ENCODE assay signal across 1 cellular context in the genomic region with DNA sequence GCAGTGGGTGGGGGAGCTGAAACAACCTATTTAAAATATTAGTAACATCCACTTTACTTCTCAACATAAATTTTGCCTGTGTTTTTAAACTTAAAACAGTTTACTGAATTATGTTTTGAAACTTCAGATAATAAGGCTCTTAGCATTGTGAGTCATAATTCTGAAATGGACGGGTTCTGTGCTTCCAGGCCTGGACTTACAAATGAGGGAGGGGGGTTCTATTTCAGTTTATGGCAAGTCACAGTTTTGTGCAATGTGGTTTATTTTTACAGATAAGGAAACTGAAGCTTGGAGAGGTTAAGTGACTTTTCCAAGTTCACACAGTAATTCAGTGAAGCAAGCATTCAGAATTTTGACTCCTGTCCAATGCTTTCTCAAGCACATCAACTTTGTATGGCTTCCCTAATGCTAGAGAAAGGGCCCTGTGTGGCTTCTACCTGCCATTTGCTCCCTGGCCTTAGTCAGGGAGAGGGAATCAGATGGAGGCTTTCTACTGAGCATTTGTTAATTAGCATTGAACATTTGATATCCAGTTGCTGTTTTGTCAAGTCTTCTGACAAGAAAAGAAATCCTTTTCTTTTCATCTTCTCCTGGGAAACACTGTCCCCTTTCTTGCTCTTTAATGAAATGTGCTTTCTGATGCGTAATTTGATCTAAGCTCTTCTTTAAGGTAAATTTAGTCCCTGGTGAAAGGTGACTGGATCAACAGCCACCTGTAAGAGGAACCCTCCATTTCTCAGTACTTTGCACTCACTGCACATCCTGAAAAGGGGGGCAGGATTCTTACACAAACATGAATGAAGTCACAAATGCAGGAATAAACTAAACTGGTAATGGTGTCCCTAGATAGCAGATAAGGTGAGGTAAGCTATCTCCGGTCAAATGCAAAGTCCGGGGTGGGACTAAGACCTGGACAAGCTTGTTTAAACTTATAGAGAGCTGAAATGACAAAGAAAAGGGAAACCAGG.
TF ChIP-seq lines count a peak whose summit lies in the region.

No MANE protein-coding gene starts in this region.

TF ChIP-seq in HepG2, 621 proteins besides CTCF, POLR2A, EP300 and RAD21 (continued from another document and continues in another):
- TF ChIP-seq ARID2 (CRISPR knock-in tag; IDR thresholded peaks at IDR 0.05; ENCODE audit: borderline replicate concordance) = 0 out of 2 replicates have a peak, but pooled peaks have one; percentile 39
- TF ChIP-seq, protein P1, sequence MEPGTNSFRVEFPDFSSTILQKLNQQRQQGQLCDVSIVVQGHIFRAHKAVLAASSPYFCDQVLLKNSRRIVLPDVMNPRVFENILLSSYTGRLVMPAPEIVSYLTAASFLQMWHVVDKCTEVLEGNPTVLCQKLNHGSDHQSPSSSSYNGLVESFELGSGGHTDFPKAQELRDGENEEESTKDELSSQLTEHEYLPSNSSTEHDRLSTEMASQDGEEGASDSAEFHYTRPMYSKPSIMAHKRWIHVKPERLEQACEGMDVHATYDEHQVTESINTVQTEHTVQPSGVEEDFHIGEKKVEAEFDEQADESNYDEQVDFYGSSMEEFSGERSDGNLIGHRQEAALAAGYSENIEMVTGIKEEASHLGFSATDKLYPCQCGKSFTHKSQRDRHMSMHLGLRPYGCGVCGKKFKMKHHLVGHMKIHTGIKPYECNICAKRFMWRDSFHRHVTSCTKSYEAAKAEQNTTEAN (CRISPR knock-in tag; conservative IDR thresholded peaks at IDR 0.05) = peak; percentile 93
- TF ChIP-seq CBX5 (CRISPR knock-in tag; IDR thresholded peaks at IDR 0.05; ENCODE audit: borderline replicate concordance) = no peak
- TF ChIP-seq RXRA (CRISPR knock-in tag; IDR thresholded peaks at IDR 0.05) = peak; percentile 40; the same call in 1 of the 2 replicates
- TF ChIP-seq ZSCAN20 (CRISPR knock-in tag; IDR thresholded peaks at IDR 0.05; ENCODE audit: borderline replicate concordance) = 0 out of 2 replicates have a peak, but pooled peaks have one; percentile 49
- TF ChIP-seq, protein P2, sequence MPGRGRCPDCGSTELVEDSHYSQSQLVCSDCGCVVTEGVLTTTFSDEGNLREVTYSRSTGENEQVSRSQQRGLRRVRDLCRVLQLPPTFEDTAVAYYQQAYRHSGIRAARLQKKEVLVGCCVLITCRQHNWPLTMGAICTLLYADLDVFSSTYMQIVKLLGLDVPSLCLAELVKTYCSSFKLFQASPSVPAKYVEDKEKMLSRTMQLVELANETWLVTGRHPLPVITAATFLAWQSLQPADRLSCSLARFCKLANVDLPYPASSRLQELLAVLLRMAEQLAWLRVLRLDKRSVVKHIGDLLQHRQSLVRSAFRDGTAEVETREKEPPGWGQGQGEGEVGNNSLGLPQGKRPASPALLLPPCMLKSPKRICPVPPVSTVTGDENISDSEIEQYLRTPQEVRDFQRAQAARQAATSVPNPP (CRISPR knock-in tag; IDR thresholded peaks at IDR 0.05) = 0 out of 2 replicates have a peak, but pooled peaks have one; percentile 47
- peak; percentile 72; the same call in 1 of the 2 replicates for TF ChIP-seq HMG20A (CRISPR knock-in tag; IDR thresholded peaks at IDR 0.05; ENCODE audit: borderline replicate concordance)
- no peak for TF ChIP-seq RNF2 (conservative IDR thresholded peaks at IDR 0.05; ENCODE audit: low read depth)
- TF ChIP-seq, protein P3, sequence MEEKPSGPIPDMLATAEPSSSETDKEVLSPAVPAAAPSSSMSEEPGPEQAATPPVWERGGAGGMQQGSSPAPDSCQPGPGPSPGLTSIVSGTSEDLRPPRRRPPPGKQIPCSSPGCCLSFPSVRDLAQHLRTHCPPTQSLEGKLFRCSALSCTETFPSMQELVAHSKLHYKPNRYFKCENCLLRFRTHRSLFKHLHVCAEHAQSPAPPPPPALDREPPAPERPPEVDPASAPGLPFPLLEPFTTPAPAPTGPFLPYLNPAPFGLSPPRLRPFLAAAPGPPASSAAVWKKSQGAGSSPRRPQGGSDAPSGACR (CRISPR knock-in tag; IDR thresholded peaks at IDR 0.05) = no peak
- TF ChIP-seq, protein P4, sequence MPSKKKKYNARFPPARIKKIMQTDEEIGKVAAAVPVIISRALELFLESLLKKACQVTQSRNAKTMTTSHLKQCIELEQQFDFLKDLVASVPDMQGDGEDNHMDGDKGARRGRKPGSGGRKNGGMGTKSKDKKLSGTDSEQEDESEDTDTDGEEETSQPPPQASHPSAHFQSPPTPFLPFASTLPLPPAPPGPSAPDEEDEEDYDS (CRISPR knock-in tag; IDR thresholded peaks at IDR 0.05) = peak; percentile 74
- TF ChIP-seq, protein P5, sequence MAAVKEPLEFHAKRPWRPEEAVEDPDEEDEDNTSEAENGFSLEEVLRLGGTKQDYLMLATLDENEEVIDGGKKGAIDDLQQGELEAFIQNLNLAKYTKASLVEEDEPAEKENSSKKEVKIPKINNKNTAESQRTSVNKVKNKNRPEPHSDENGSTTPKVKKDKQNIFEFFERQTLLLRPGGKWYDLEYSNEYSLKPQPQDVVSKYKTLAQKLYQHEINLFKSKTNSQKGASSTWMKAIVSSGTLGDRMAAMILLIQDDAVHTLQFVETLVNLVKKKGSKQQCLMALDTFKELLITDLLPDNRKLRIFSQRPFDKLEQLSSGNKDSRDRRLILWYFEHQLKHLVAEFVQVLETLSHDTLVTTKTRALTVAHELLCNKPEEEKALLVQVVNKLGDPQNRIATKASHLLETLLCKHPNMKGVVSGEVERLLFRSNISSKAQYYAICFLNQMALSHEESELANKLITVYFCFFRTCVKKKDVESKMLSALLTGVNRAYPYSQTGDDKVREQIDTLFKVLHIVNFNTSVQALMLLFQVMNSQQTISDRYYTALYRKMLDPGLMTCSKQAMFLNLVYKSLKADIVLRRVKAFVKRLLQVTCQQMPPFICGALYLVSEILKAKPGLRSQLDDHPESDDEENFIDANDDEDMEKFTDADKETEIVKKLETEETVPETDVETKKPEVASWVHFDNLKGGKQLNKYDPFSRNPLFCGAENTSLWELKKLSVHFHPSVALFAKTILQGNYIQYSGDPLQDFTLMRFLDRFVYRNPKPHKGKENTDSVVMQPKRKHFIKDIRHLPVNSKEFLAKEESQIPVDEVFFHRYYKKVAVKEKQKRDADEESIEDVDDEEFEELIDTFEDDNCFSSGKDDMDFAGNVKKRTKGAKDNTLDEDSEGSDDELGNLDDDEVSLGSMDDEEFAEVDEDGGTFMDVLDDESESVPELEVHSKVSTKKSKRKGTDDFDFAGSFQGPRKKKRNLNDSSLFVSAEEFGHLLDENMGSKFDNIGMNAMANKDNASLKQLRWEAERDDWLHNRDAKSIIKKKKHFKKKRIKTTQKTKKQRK (IDR thresholded peaks at IDR 0.05; ENCODE audit: low read length) = no peak
- TF ChIP-seq, protein P6, sequence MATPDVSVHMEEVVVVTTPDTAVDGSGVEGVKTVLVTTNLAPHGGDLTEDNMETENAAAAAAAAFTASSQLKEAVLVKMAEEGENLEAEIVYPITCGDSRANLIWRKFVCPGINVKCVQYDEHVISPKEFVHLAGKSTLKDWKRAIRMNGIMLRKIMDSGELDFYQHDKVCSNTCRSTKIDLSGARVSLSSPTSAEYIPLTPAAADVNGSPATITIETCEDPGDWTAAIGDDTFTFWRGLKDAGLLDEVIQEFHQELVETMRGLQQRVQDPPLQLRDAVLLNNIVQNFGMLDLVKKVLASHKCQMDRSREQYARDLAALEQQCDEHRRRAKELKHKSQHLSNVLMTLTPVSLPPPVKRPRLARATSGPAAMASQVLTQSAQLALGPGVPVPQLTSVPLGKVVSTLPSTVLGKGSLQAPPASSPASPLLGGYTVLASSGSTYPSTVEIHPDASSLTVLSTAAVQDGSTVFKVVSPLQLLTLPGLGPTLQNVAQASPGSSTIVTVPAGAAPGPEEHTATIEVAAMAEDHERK (CRISPR knock-in tag; IDR thresholded peaks at IDR 0.05; ENCODE audit: low read depth) = peak; percentile 13; the same call in 1 of the 2 replicates
- TF ChIP-seq CREM (IDR thresholded peaks at IDR 0.05) = peak; percentile 77
- no peak for TF ChIP-seq CREM (CRISPR knock-in tag; IDR thresholded peaks at IDR 0.05)
- TF ChIP-seq, protein P7, sequence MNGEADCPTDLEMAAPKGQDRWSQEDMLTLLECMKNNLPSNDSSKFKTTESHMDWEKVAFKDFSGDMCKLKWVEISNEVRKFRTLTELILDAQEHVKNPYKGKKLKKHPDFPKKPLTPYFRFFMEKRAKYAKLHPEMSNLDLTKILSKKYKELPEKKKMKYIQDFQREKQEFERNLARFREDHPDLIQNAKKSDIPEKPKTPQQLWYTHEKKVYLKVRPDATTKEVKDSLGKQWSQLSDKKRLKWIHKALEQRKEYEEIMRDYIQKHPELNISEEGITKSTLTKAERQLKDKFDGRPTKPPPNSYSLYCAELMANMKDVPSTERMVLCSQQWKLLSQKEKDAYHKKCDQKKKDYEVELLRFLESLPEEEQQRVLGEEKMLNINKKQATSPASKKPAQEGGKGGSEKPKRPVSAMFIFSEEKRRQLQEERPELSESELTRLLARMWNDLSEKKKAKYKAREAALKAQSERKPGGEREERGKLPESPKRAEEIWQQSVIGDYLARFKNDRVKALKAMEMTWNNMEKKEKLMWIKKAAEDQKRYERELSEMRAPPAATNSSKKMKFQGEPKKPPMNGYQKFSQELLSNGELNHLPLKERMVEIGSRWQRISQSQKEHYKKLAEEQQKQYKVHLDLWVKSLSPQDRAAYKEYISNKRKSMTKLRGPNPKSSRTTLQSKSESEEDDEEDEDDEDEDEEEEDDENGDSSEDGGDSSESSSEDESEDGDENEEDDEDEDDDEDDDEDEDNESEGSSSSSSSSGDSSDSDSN (CRISPR knock-in tag; IDR thresholded peaks at IDR 0.05) = 0 out of 2 replicates have a peak, but pooled peaks have one; percentile 10
- TF ChIP-seq ZNF709 (CRISPR knock-in tag; IDR thresholded peaks at IDR 0.05) = peak; percentile 49; the same call in 1 of the 2 replicates
- TF ChIP-seq MIXL1 (CRISPR knock-in tag; IDR thresholded peaks at IDR 0.05) = peak; percentile 93
- TF ChIP-seq, protein P8, sequence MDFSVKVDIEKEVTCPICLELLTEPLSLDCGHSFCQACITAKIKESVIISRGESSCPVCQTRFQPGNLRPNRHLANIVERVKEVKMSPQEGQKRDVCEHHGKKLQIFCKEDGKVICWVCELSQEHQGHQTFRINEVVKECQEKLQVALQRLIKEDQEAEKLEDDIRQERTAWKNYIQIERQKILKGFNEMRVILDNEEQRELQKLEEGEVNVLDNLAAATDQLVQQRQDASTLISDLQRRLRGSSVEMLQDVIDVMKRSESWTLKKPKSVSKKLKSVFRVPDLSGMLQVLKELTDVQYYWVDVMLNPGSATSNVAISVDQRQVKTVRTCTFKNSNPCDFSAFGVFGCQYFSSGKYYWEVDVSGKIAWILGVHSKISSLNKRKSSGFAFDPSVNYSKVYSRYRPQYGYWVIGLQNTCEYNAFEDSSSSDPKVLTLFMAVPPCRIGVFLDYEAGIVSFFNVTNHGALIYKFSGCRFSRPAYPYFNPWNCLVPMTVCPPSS (IDR thresholded peaks at IDR 0.05) = no peak
- no peak for TF ChIP-seq NFKBIZ (CRISPR knock-in tag; IDR thresholded peaks at IDR 0.05)
- TF ChIP-seq, protein P9, sequence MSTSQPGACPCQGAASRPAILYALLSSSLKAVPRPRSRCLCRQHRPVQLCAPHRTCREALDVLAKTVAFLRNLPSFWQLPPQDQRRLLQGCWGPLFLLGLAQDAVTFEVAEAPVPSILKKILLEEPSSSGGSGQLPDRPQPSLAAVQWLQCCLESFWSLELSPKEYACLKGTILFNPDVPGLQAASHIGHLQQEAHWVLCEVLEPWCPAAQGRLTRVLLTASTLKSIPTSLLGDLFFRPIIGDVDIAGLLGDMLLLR (CRISPR knock-in tag; IDR thresholded peaks at IDR 0.05) = no peak
- peak; percentile 88; the same call in 1 of the 2 replicates for TF ChIP-seq ZFP36L1 (CRISPR knock-in tag; IDR thresholded peaks at IDR 0.05)
- TF ChIP-seq MIER3 (CRISPR knock-in tag; IDR thresholded peaks at IDR 0.05; ENCODE audit: borderline replicate concordance) = peak; percentile 50; the same call in 1 of the 2 replicates
- TF ChIP-seq, protein P10, sequence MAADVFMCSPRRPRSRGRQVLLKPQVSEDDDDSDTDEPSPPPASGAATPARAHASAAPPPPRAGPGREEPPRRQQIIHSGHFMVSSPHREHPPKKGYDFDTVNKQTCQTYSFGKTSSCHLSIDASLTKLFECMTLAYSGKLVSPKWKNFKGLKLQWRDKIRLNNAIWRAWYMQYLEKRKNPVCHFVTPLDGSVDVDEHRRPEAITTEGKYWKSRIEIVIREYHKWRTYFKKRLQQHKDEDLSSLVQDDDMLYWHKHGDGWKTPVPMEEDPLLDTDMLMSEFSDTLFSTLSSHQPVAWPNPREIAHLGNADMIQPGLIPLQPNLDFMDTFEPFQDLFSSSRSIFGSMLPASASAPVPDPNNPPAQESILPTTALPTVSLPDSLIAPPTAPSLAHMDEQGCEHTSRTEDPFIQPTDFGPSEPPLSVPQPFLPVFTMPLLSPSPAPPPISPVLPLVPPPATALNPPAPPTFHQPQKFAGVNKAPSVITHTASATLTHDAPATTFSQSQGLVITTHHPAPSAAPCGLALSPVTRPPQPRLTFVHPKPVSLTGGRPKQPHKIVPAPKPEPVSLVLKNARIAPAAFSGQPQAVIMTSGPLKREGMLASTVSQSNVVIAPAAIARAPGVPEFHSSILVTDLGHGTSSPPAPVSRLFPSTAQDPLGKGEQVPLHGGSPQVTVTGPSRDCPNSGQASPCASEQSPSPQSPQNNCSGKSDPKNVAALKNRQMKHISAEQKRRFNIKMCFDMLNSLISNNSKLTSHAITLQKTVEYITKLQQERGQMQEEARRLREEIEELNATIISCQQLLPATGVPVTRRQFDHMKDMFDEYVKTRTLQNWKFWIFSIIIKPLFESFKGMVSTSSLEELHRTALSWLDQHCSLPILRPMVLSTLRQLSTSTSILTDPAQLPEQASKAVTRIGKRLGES (CRISPR knock-in tag; IDR thresholded peaks at IDR 0.05; ENCODE audit: borderline replicate concordance) = no peak
- TF ChIP-seq, protein P11, sequence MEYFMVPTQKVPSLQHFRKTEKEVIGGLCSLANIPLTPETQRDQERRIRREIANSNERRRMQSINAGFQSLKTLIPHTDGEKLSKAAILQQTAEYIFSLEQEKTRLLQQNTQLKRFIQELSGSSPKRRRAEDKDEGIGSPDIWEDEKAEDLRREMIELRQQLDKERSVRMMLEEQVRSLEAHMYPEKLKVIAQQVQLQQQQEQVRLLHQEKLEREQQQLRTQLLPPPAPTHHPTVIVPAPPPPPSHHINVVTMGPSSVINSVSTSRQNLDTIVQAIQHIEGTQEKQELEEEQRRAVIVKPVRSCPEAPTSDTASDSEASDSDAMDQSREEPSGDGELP (IDR thresholded peaks at IDR 0.05; ENCODE audit: borderline replicate concordance, low read depth) = no peak; the same call in 1 of the 2 replicates
- TF ChIP-seq CREB1 (IDR thresholded peaks at IDR 0.05) = no peak
- TF ChIP-seq CREB1 (CRISPR knock-in tag; IDR thresholded peaks at IDR 0.05) = peak; percentile 83; the same call in 1 of the 2 replicates
- TF ChIP-seq AKAP8 (CRISPR knock-in tag; IDR thresholded peaks at IDR 0.05) = no peak
- no peak for TF ChIP-seq SOX6 (IDR thresholded peaks at IDR 0.05)
- TF ChIP-seq SOX6 (CRISPR knock-in tag; IDR thresholded peaks at IDR 0.05) = peak; percentile 81
- peak; percentile 48 for TF ChIP-seq ZMYM4 (CRISPR knock-in tag; IDR thresholded peaks at IDR 0.05)
